ENCODE assay signal across 8 cellular contexts in genomic region chr9:124771021-124771866, GRCh38. TPM values are rescaled to one million over a fixed set of nuclear protein-coding genes. Genes with fewer than 3 reads are reported as not detected.
DNase-seq lines count a peak whose midpoint lies in the region; ATAC-seq and TF ChIP-seq lines count a peak whose summit lies in the region.

TSS of gene NR6A1 (minus strand) at chr9:124771311.

- H3T11ph ChIP-seq in H9 (ENCODE audit: low read length): no peak within 1 kb of the TSS

- no peaks in the 10 kb centered on the region for H3K27me3 ChIP-seq in H9 (ENCODE audit: insufficient read depth, low read length)
- H3K27me3 ChIP-seq in foreskin keratinocyte: peaks cover 40% of the 10 kb centered on the region
- H3K27me3 ChIP-seq in neuron (ENCODE audit: insufficient read depth, low read length): peaks cover 10% of the 10 kb centered on the region

- ATAC-seq in foreskin keratinocyte: peak; percentile 93

- no peak within 1 kb of the TSS for H4K5ac ChIP-seq in H9 (ENCODE audit: insufficient read length, low read depth, low read length)

- H4K91ac ChIP-seq in H9 (ENCODE audit: insufficient read length, low read depth, low read length): no peak within 1 kb of the TSS

- no peak within 1 kb of the TSS for H2BK120ac ChIP-seq in H9 (ENCODE audit: low read depth, low read length, poor library complexity, severe bottlenecking)

- H3K56ac ChIP-seq in H9 (ENCODE audit: insufficient read length, low read depth, low read length): no peak within 1 kb of the TSS

- H3K36me3 Mint-ChIP-seq in H9 (ENCODE audit: insufficient read depth in 1 of 3, low read depth in 3 of 3): no peaks in the 10 kb centered on the region; a peak in 1 of 7 replicates

- H3K4me2 ChIP-seq in H9 (ENCODE audit: insufficient read depth, insufficient read length, low read length): peak within 1 kb of the TSS; percentile 83

- H3K79me1 ChIP-seq in H9 (ENCODE audit: insufficient read depth, low read depth, low read length, poor library complexity, severe bottlenecking): no peaks in the 10 kb centered on the region

- DNase-seq in GF-D8 (lab: John Stamatoyannopoulos, UW) (peak; percentile 88), H9 (peak; percentile 96), M059J (ENCODE audit: low read depth) (peak; percentile 97), SHP77 treated with DMSO at 0.1 percent for 48 hours (lab: John Stamatoyannopoulos, UW) (peak; percentile 86), activated gamma-delta T cell treated with Interleukin-2 at 50 U/mL for 16 hours (peak; percentile 91), foreskin keratinocyte (peak; percentile 93 to 96), stromal cell of bone marrow (ENCODE audit: low read depth) (peak; percentile 91)

- H3K14ac ChIP-seq in H9 (ENCODE audit: insufficient read depth, low read length): peak within 1 kb of the TSS; percentile 87; the same call in 1 of the 2 replicates

- H2BK20ac ChIP-seq in H9 (ENCODE audit: low read depth, low read length, poor library complexity, severe bottlenecking): no peak within 1 kb of the TSS

- H3K36me3 ChIP-seq in neuron (ENCODE audit: insufficient read depth, low read length): no peaks in the 10 kb centered on the region

- peak within 1 kb of the TSS; percentile 85 to 99 for H3K4me3 Mint-ChIP-seq in H9

- TF ChIP-seq CTCF in H9 (conservative IDR thresholded peaks at IDR 0.05) (peak; percentile 39; the same call in 2 of the 3 replicates), foreskin keratinocyte (conservative IDR thresholded peaks at IDR 0.05) (peak; percentile 50)

- H2BK12ac ChIP-seq in H9 (ENCODE audit: insufficient read length, low read depth, low read length): no peak within 1 kb of the TSS

- no peaks in the 10 kb centered on the region for H4K20me1 ChIP-seq in H9 (ENCODE audit: control insufficient read depth, insufficient read depth, insufficient read length)

- H3K23me2 ChIP-seq in H9 (ENCODE audit: insufficient read length, low read depth, low read length, poor library complexity, severe bottlenecking): peaks cover 12% of the 10 kb centered on the region

- WGBS in H9 (ENCODE audit: extremely low coverage, insufficient read length, low lambda C conversion rate): no CpG with 5 or more reads among the region's 82 CpGs

- H3K27me3 Mint-ChIP-seq in H9 (ENCODE audit: low read depth): peaks cover 53% of the 10 kb centered on the region

- H3K27ac Mint-ChIP-seq in H9: peak within 1 kb of the TSS; percentile 100

- H3K9me3 ChIP-seq in H9 (ENCODE audit: control insufficient read depth, low read depth, low read length): no peaks in the 10 kb centered on the region
- H3K9me3 ChIP-seq in neuron (ENCODE audit: low read length): no peaks in the 10 kb centered on the region

- peak within 1 kb of the TSS; percentile 77 for H3K4me3 ChIP-seq in neuron (ENCODE audit: low read length)

- no peak within 1 kb of the TSS for H4K8ac ChIP-seq in H9 (replicated peaks; ENCODE audit: insufficient read length, low read depth, low read length)

- H3K9me3 Mint-ChIP-seq in H9: no peaks in the 10 kb centered on the region

- H2AK5ac ChIP-seq in H9 (ENCODE audit: insufficient read length, low read length): no peak within 1 kb of the TSS

- H3K79me2 ChIP-seq in H9 (ENCODE audit: insufficient read depth, low read length): peaks cover 12% of the 10 kb centered on the region; the same call in 1 of the 2 replicates

- peaks cover 44% of the 10 kb centered on the region in 2 experiments for H3K4me1 Mint-ChIP-seq in H9

- H3K4me1 ChIP-seq in H9 (ENCODE audit: insufficient read depth, low read length) (peaks cover 3% of the 10 kb centered on the region; the same call in 1 of the 2 replicates), foreskin keratinocyte (no peaks in the 10 kb centered on the region), neuron (ENCODE audit: insufficient read depth, low read length) (peaks cover 39% of the 10 kb centered on the region)

- peak within 1 kb of the TSS; percentile 48 for H2AFZ ChIP-seq in H9 (ENCODE audit: low read length)
- H2AFZ ChIP-seq in neuron (ENCODE audit: low read depth, low read length): peak within 1 kb of the TSS; percentile 72

- peak within 1 kb of the TSS; percentile 83 for H3K9ac ChIP-seq in H9 (ENCODE audit: extremely low read depth, insufficient read length, low read length)

- no peak within 1 kb of the TSS for H3K23ac ChIP-seq in H9 (ENCODE audit: insufficient read length, low read depth, low read length)

- H2BK15ac ChIP-seq in H9 (ENCODE audit: low read depth, low read length): no peak within 1 kb of the TSS

- peak within 1 kb of the TSS; percentile 94 for H3K18ac ChIP-seq in H9 (ENCODE audit: insufficient read length, low read depth, low read length)

- H3K27ac ChIP-seq in H9 (ENCODE audit: insufficient read length, low read depth, low read length) (peak within 1 kb of the TSS; percentile 6), foreskin keratinocyte (peak within 1 kb of the TSS; percentile 91)

- H2BK5ac ChIP-seq in H9 (ENCODE audit: insufficient read length, low read length): no peak within 1 kb of the TSS

- H3K4ac ChIP-seq in H9 (ENCODE audit: low read depth, low read length): no peak within 1 kb of the TSS

RNA-seq across cellular contexts. Expression of gene NR6A1, which starts in this region (rescaled TPM):
- total RNA-seq in H9 (2021) (98.9 and 99.3 TPM in 2 replicates), foreskin keratinocyte (0.68 and 1.0 TPM in 2 replicates)
- total RNA-seq in M059J (2014; rRNA removed; shearing (Covaris generic)): 1.4 and 2.4 TPM in 2 replicates
- 0.18 and 0.39 TPM in 2 replicates for polyA plus RNA-seq in foreskin keratinocyte

Comparison
In these comparisons a context has a peak if more than half of its experiments do, and no peak if none do; other contexts are left out.
1. Peak in every context shown above with its lines: DNase-seq, ATAC-seq, H3K4me3 ChIP-seq and H3K27ac ChIP-seq.
2. RNA of gene NR6A1 (total RNA-seq): 98.9 to 99.3 TPM in H9; 1.4 to 2.4 TPM in M059J and 0.68 to 1.0 TPM in foreskin keratinocyte; every median in the first group is over 10 times any median in the second.